29 cellular contexts compared by ENCODE assay signal in the genomic region with DNA sequence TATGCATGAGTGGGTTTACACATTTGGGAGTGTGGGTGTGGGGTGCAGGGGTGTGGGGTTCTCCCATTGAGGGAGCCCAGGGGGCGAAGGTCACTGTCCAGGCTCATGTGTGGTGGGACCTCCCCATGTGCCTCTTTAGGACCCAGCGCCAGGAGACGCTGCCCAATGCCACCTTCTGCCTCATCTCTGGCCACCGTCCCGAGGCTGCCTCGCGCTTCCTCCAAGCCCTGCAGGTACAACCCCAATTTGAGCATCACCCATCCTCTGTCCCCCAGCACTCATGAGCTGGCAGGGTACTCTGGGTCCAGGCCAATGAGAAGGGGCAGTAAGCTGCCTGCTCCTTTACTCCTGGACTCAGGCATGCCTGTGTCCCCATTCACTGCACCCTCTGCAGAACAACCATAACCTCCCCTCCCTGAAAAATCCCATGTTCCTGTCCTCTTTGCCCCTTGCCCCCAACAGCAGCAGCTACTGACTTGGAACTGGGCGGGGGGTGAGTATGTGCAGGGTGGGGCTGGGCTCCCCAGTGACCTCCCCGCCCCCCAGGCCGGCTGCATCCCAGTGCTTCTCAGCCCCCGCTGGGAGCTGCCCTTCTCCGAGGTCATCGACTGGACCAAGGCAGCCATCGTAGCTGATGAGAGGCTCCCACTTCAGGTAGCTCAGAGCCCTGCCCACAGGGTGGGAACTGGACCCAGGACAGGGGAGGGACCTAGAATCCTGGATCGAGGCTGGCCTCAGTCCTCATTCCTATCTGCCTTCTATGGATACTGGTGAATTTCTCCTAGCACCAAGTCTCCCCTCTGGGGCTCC. TPM values are rescaled to one million over a fixed set of nuclear protein-coding genes. Genes with fewer than 3 reads are reported as not detected.
"Had no signal": no experiment of that assay in that cellular context is flagged by ENCODE, and none has a peak within 500 bp of the region (broad histone marks: within the 10 kb centered on the region; RNA-seq: fewer than 3 reads in every experiment).

No MANE protein-coding gene starts in this region.

- H3K4me1 Mint-ChIP-seq: activated CD4-positive, alpha-beta T cell treated with anti-CD3 and anti-CD28 coated beads for 36 hours; activated T-helper 17 cell treated with anti-CD3 and anti-CD28 coated beads, Interleukin-2, amount 50 U/mL, for 72 hours had no signal

- H3K9ac ChIP-seq: SK-N-SH had no signal

- H3K27me3 Mint-ChIP-seq: activated naive CD8-positive, alpha-beta T cell had no signal

- H3K36me3 Mint-ChIP-seq: activated naive CD8-positive, alpha-beta T cell; brain had no signal

- H3K27me3 ChIP-seq: Peyer's patch, SJCRH30 had no signal

- ATAC-seq: activated CD4-positive, alpha-beta T cell treated with anti-CD3 and anti-CD28 coated beads for 36 hours; activated T-helper 17 cell treated with anti-CD3 and anti-CD28 coated beads, Interleukin-2, amount 50 U/mL, for 72 hours had no signal

- H3K27ac Mint-ChIP-seq: activated CD4-positive, alpha-beta memory T cell treated with anti-CD3 and anti-CD28 coated beads, Interleukin-2, amount 10 ng/mL, durations not matched to agents 7 days and 5 days; activated CD4-positive, alpha-beta T cell treated with anti-CD3 and anti-CD28 coated beads for 36 hours; activated naive CD4-positive, alpha-beta T cell treated with anti-CD3 and anti-CD28 coated beads for 36 hours; activated naive CD8-positive, alpha-beta T cell; activated T-helper 17 cell treated with anti-CD3 and anti-CD28 coated beads, Interleukin-2, amount 50 U/mL, for 72 hours; brain had no signal

- H3K36me3 ChIP-seq: Peyer's patch had no signal

- H3K9me3 ChIP-seq: Peyer's patch, SJCRH30, SK-N-SH had no signal

- DNase-seq: activated CD4-positive, alpha-beta memory T cell treated with anti-CD3 and anti-CD28 coated beads, Interleukin-2, amount 10 ng/mL, durations not matched to agents 7 days and 5 days; activated CD4-positive, alpha-beta T cell treated with anti-CD3 and anti-CD28 coated beads for 36 hours; activated CD4-positive, alpha-beta T cell treated with anti-CD3 and anti-CD28 coated beads, Interleukin-2, amount 50 U/mL, for 1 hour; activated gamma-delta T cell; activated T-cell treated with anti-CD3 and anti-CD28 coated beads for 4 hours; activated T-cell treated with anti-CD3 and anti-CD28 coated beads, Interleukin-2, amount 50 U/mL, for 48 hours; NCI-H1092; NCI-H1417 treated with DMSO at 0.1 percent for 48 hours; NCI-H2029; NCI-H2107; NCI-H226; NCI-H510A; NCI-H526 treated with DMSO at 0.1 percent for 48 hours; Peyer's patch; SK-N-SH; T-helper 1 cell had no signal

- H3K27ac ChIP-seq: Peyer's patch, RWPE1, SJCRH30, VCaP had no signal

- H3K4me2 ChIP-seq: SK-N-SH had no signal

- H3K4me3 ChIP-seq: Peyer's patch, SJCRH30 had no signal

- H3K4me1 ChIP-seq: Peyer's patch had no signal

- FAIRE-seq: astrocyte had no signal

- H3K9me3 Mint-ChIP-seq: activated CD4-positive, alpha-beta memory T cell treated with anti-CD3 and anti-CD28 coated beads, Interleukin-2, amount 10 ng/mL, durations not matched to agents 7 days and 5 days; activated naive CD4-positive, alpha-beta T cell treated with anti-CD3 and anti-CD28 coated beads for 36 hours; activated T-helper 17 cell treated with anti-CD3 and anti-CD28 coated beads, Interleukin-2, amount 50 U/mL, for 72 hours; central memory CD8-positive, alpha-beta T cell had no signal

- H3K4me3 Mint-ChIP-seq: activated CD4-positive, alpha-beta memory T cell treated with anti-CD3 and anti-CD28 coated beads, Interleukin-2, amount 10 ng/mL, durations not matched to agents 7 days and 5 days; activated CD4-positive, alpha-beta T cell treated with anti-CD3 and anti-CD28 coated beads for 36 hours; activated naive CD4-positive, alpha-beta T cell treated with anti-CD3 and anti-CD28 coated beads for 36 hours; activated naive CD8-positive, alpha-beta T cell; activated T-helper 17 cell treated with anti-CD3 and anti-CD28 coated beads, Interleukin-2, amount 50 U/mL, for 72 hours; brain; central memory CD8-positive, alpha-beta T cell had no signal

RNA-seq across cellular contexts. Expression of a gene that starts 7.7 kb away (rescaled TPM):
- total RNA-seq: activated CD4-positive, alpha-beta memory T cell treated with anti-CD3 and anti-CD28 coated beads, Interleukin-2, amount 10 ng/mL, durations not matched to agents 7 days and 5 days; activated CD4-positive, alpha-beta T cell treated with anti-CD3 and anti-CD28 coated beads for 36 hours; activated CD8-positive, alpha-beta memory T cell treated with anti-CD3 and anti-CD28 coated beads for 36 hours; activated naive CD4-positive, alpha-beta T cell treated with anti-CD3 and anti-CD28 coated beads for 36 hours; activated T-helper 17 cell treated with anti-CD3 and anti-CD28 coated beads, Interleukin-2, amount 50 U/mL, for 72 hours; MCF 10A; Peyer's patch; T-helper 2 cell treated with Interferon-gamma antibody and Interleukin-4, amounts not matched to agents 100 ng/mL and 5 ng/mL, for 36 hours had no signal

RNA-seq across cellular contexts. Expression of a gene that starts 16.7 kb away (rescaled TPM):
- total RNA-seq: activated CD4-positive, alpha-beta memory T cell treated with anti-CD3 and anti-CD28 coated beads, Interleukin-2, amount 10 ng/mL, durations not matched to agents 7 days and 5 days; activated CD4-positive, alpha-beta T cell treated with anti-CD3 and anti-CD28 coated beads for 36 hours; activated CD8-positive, alpha-beta memory T cell treated with anti-CD3 and anti-CD28 coated beads for 36 hours; activated naive CD4-positive, alpha-beta T cell treated with anti-CD3 and anti-CD28 coated beads for 36 hours; activated T-helper 17 cell treated with anti-CD3 and anti-CD28 coated beads, Interleukin-2, amount 50 U/mL, for 72 hours; astrocyte; LHCN-M2; MCF 10A; T-helper 2 cell treated with Interferon-gamma antibody and Interleukin-4, amounts not matched to agents 100 ng/mL and 5 ng/mL, for 36 hours had no signal
- polyA plus RNA-seq: SK-N-SH had no signal

RNA-seq across cellular contexts. Expression of a gene that starts 38.2 kb away (rescaled TPM):
- total RNA-seq: activated CD4-positive, alpha-beta T cell treated with anti-CD3 and anti-CD28 coated beads for 36 hours; activated CD8-positive, alpha-beta memory T cell treated with anti-CD3 and anti-CD28 coated beads for 36 hours; activated T-helper 17 cell treated with anti-CD3 and anti-CD28 coated beads, Interleukin-2, amount 50 U/mL, for 72 hours; astrocyte; LHCN-M2; MCF 10A; SJCRH30; T-helper 2 cell treated with Interferon-gamma antibody and Interleukin-4, amounts not matched to agents 100 ng/mL and 5 ng/mL, for 36 hours had no signal
- polyA plus RNA-seq: SK-N-SH had no signal
